16 cellular contexts compared by ENCODE assay signal in genomic region chr10:114521250-114521649, GRCh38.
DNase-seq lines count a peak whose midpoint lies in the region; ATAC-seq lines count a peak whose summit lies in the region.
"Had no signal": no experiment of that assay in that cellular context is flagged by ENCODE, and none has a peak within 500 bp of the region (broad histone marks: within the 10 kb centered on the region; RNA-seq: fewer than 3 reads in every experiment).

No MANE protein-coding gene starts in this region.

- H3K4me1 Mint-ChIP-seq in stimulated activated naive CD8-positive, alpha-beta T cell treated with anti-CD3 and anti-CD28 coated beads, Interleukin-15, Interleukin-2, amounts not matched to agents 100 ng/mL and 50 ng/mL, for 24 hours (ENCODE audit: low read depth): peaks cover 100% of the 10 kb centered on the region
- H3K4me1 Mint-ChIP-seq in activated naive CD8-positive, alpha-beta T cell treated with anti-CD3 and anti-CD28 coated beads, Interleukin-2, amount 10 ng/mL, durations not matched to agents 7 days and 5 days: peaks cover 79% of the 10 kb centered on the region
- peaks cover 70% of the 10 kb centered on the region for H3K4me1 Mint-ChIP-seq in memory B cell

- in situ Hi-C loops in HAP-1 (cut with MboI; ENCODE audit: low sequenced_read_pairs): no loop called here

- no peaks in the 10 kb centered on the region for H3K27me3 Mint-ChIP-seq in stimulated activated naive CD8-positive, alpha-beta T cell treated with anti-CD3 and anti-CD28 coated beads, Interleukin-15, Interleukin-2, amounts not matched to agents 100 ng/mL and 50 ng/mL, for 24 hours
- H3K27me3 Mint-ChIP-seq in activated naive CD8-positive, alpha-beta T cell treated with anti-CD3 and anti-CD28 coated beads, Interleukin-2, amount 10 ng/mL, durations not matched to agents 7 days and 5 days: no peaks in the 10 kb centered on the region
- no peaks in the 10 kb centered on the region for H3K27me3 Mint-ChIP-seq in memory B cell
- H3K27me3 Mint-ChIP-seq: activated CD4-positive, alpha-beta T cell treated with anti-CD3 and anti-CD28 coated beads, Interleukin-2, amount 10 ng/mL, durations not matched to agents 7 days and 5 days had no signal

- H3K4me1 ChIP-seq in HAP-1: peaks cover 29% of the 10 kb centered on the region

- no peak for ATAC-seq in stimulated activated naive CD8-positive, alpha-beta T cell treated with anti-CD3 and anti-CD28 coated beads, Interleukin-15, Interleukin-2, amounts not matched to agents 100 U/mL and 50 U/mL, for 24 hours
- ATAC-seq in activated naive CD8-positive, alpha-beta T cell treated with anti-CD3 and anti-CD28 coated beads, Interleukin-2, amount 10 ng/mL, durations not matched to agents 7 days and 5 days (ENCODE audit: low read depth): no peak
- ATAC-seq in memory B cell (ENCODE audit: low read depth) (no peak), HG02970 (IDR thresholded peaks at IDR 0.05; ENCODE audit: low FRiP score, unreplicated experiment) (no peak)

- no peaks in the 10 kb centered on the region for H3K36me3 ChIP-seq in HAP-1 (replicated peaks)
- H3K36me3 ChIP-seq: neural progenitor cell had no signal

- H3K27ac Mint-ChIP-seq in stimulated activated naive CD8-positive, alpha-beta T cell treated with anti-CD3 and anti-CD28 coated beads, Interleukin-15, Interleukin-2, amounts not matched to agents 100 ng/mL and 50 ng/mL, for 24 hours: peak overlapping the region; percentile 84
- H3K27ac Mint-ChIP-seq in activated naive CD8-positive, alpha-beta T cell treated with anti-CD3 and anti-CD28 coated beads, Interleukin-2, amount 10 ng/mL, durations not matched to agents 7 days and 5 days: no peak overlapping the region
- H3K27ac Mint-ChIP-seq in memory B cell: peak overlapping the region; percentile 56
- H3K27ac Mint-ChIP-seq: neural progenitor cell had no signal

- peaks cover 12% of the 10 kb centered on the region for H3K36me3 Mint-ChIP-seq in stimulated activated naive CD8-positive, alpha-beta T cell treated with anti-CD3 and anti-CD28 coated beads, Interleukin-15, Interleukin-2, amounts not matched to agents 100 ng/mL and 50 ng/mL, for 24 hours (ENCODE audit: low read depth)
- peaks cover 16% of the 10 kb centered on the region for H3K36me3 Mint-ChIP-seq in activated naive CD8-positive, alpha-beta T cell treated with anti-CD3 and anti-CD28 coated beads, Interleukin-2, amount 10 ng/mL, durations not matched to agents 7 days and 5 days
- H3K36me3 Mint-ChIP-seq in memory B cell: peaks cover 21% of the 10 kb centered on the region

- no peak overlapping the region for H3K4me3 Mint-ChIP-seq in stimulated activated naive CD8-positive, alpha-beta T cell treated with anti-CD3 and anti-CD28 coated beads, Interleukin-15, Interleukin-2, amounts not matched to agents 100 ng/mL and 50 ng/mL, for 24 hours
- peak overlapping the region; percentile 95 for H3K4me3 Mint-ChIP-seq in activated naive CD8-positive, alpha-beta T cell treated with anti-CD3 and anti-CD28 coated beads, Interleukin-2, amount 10 ng/mL, durations not matched to agents 7 days and 5 days
- H3K4me3 Mint-ChIP-seq in memory B cell: no peak overlapping the region
- H3K4me3 Mint-ChIP-seq: H9 had no signal

- no peak overlapping the region for H3K4me3 ChIP-seq in HAP-1
- H3K4me3 ChIP-seq: neural progenitor cell had no signal

- H3K9me3 Mint-ChIP-seq in stimulated activated naive CD8-positive, alpha-beta T cell treated with anti-CD3 and anti-CD28 coated beads, Interleukin-15, Interleukin-2, amounts not matched to agents 100 ng/mL and 50 ng/mL, for 24 hours: no peaks in the 10 kb centered on the region
- H3K9me3 Mint-ChIP-seq in activated naive CD8-positive, alpha-beta T cell treated with anti-CD3 and anti-CD28 coated beads, Interleukin-2, amount 10 ng/mL, durations not matched to agents 7 days and 5 days: no peaks in the 10 kb centered on the region
- H3K9me3 Mint-ChIP-seq in memory B cell: no peaks in the 10 kb centered on the region
- H3K9me3 Mint-ChIP-seq: activated CD4-positive, alpha-beta T cell treated with anti-CD3 and anti-CD28 coated beads, Interleukin-2, amount 10 ng/mL, durations not matched to agents 7 days and 5 days; H9; neural progenitor cell had no signal

- no peak for DNase-seq in stimulated activated naive CD8-positive, alpha-beta T cell treated with anti-CD3 and anti-CD28 coated beads, Interleukin-15, Interleukin-2, amounts not matched to agents 100 U/mL and 50 U/mL, for 24 hours
- no peak for DNase-seq in activated naive CD8-positive, alpha-beta T cell treated with anti-CD3 and anti-CD28 coated beads, Interleukin-2, amount 10 ng/mL, durations not matched to agents 7 days and 5 days
- DNase-seq in memory B cell (ENCODE audit: low spot score in 2 of 2): no peak
- no peak for DNase-seq in cerebellar cortex (ENCODE audit: low spot score)
- DNase-seq in HAP-1 (ENCODE audit: low spot score in 2 of 2): no peak
- DNase-seq: activated CD4-positive, alpha-beta T cell treated with anti-CD3 and anti-CD28 coated beads, Interleukin-2, amount 10 ng/mL, durations not matched to agents 7 days and 5 days; amniotic stem cell; foreskin melanocyte; H9; NCI-H1694 treated with DMSO at 0.1 percent for 48 hours; NCI-H446 treated with DMSO at 0.1 percent for 48 hours; substantia nigra; T1000 had no signal

- H3K9me3 ChIP-seq in HAP-1: no peaks in the 10 kb centered on the region

- POLR2A ChIA-PET in activated naive CD8-positive, alpha-beta T cell treated with anti-CD3 and anti-CD28 coated beads, Interleukin-2, amount 10 ng/mL, durations not matched to agents 7 days and 5 days (lab: Charles Lee): interaction anchor here (15.6 kb wide), 1 partner anchor 21 kb away, joined by 387 read pairs; no protein-coding TSS in a partner anchor

- H3K27me3 ChIP-seq in HAP-1 (ENCODE audit: low read depth): no peaks in the 10 kb centered on the region
- H3K27me3 ChIP-seq: neural progenitor cell had no signal
